Comparison of ENCODE assay signal across 8 cellular contexts in genomic region chr17:17784599-17785264, GRCh38. TPM values are rescaled to one million over a fixed set of nuclear protein-coding genes. Genes with fewer than 3 reads are reported as not detected.
DNase-seq lines count a peak whose midpoint lies in the region; ATAC-seq and TF ChIP-seq lines count a peak whose summit lies in the region.

No MANE protein-coding gene starts in this region.

- H3K36me3 Mint-ChIP-seq in stimulated activated naive CD8-positive, alpha-beta T cell treated with anti-CD3 and anti-CD28 coated beads, Interleukin-15, Interleukin-2, amounts not matched to agents 100 ng/mL and 50 ng/mL, for 24 hours (ENCODE audit: low read depth) = no peaks in the 10 kb centered on the region

- DNase-seq in activated CD8-positive, alpha-beta memory T cell treated with anti-CD3 and anti-CD28 coated beads for 24 hours = peak; percentile 68
- DNase-seq in activated CD8-positive, alpha-beta memory T cell treated with anti-CD3 and anti-CD28 coated beads, Interleukin-2, amount 50 U/mL, for 48 hours = no peak
- DNase-seq in SK-N-MC (ENCODE audit: low read depth, low spot score) = no peak
- no peak for DNase-seq in foreskin keratinocyte
- DNase-seq in EL = no peak
- DNase-seq in NCI-H446 treated with DMSO at 0.1 percent for 48 hours (lab: John Stamatoyannopoulos, UW) = no peak

- no peaks in the 10 kb centered on the region for H3K36me3 ChIP-seq in SK-N-MC (ENCODE audit: insufficient read depth, low read length)

- H3K9ac ChIP-seq in SK-N-MC (ENCODE audit: insufficient read length) = no peak overlapping the region

- H3K27ac Mint-ChIP-seq in stimulated activated naive CD8-positive, alpha-beta T cell treated with anti-CD3 and anti-CD28 coated beads, Interleukin-15, Interleukin-2, amounts not matched to agents 100 ng/mL and 50 ng/mL, for 24 hours = no peak overlapping the region

- H3K27me3 ChIP-seq in foreskin keratinocyte = no peaks in the 10 kb centered on the region

- peak; percentile 18 for ATAC-seq in foreskin keratinocyte
- no peak for ATAC-seq in GM18498 (IDR thresholded peaks at IDR 0.05; ENCODE audit: unreplicated experiment)

- TF ChIP-seq CTCF in foreskin keratinocyte (conservative IDR thresholded peaks at IDR 0.05) = peak; percentile 29

- no peaks in the 10 kb centered on the region for H3K9me3 ChIP-seq in SK-N-MC (ENCODE audit: low read depth, low read length)

- H3K4me1 Mint-ChIP-seq in stimulated activated naive CD8-positive, alpha-beta T cell treated with anti-CD3 and anti-CD28 coated beads, Interleukin-15, Interleukin-2, amounts not matched to agents 100 ng/mL and 50 ng/mL, for 24 hours (ENCODE audit: low read depth) = peaks cover 26% of the 10 kb centered on the region

- H3K4me3 Mint-ChIP-seq in stimulated activated naive CD8-positive, alpha-beta T cell treated with anti-CD3 and anti-CD28 coated beads, Interleukin-15, Interleukin-2, amounts not matched to agents 100 ng/mL and 50 ng/mL, for 24 hours = peak overlapping the region; percentile 68

- peaks cover 17% of the 10 kb centered on the region for H3K4me1 ChIP-seq in foreskin keratinocyte

- peaks cover 4% of the 10 kb centered on the region for H3K27me3 Mint-ChIP-seq in stimulated activated naive CD8-positive, alpha-beta T cell treated with anti-CD3 and anti-CD28 coated beads, Interleukin-15, Interleukin-2, amounts not matched to agents 100 ng/mL and 50 ng/mL, for 24 hours

- H3K9me3 Mint-ChIP-seq in stimulated activated naive CD8-positive, alpha-beta T cell treated with anti-CD3 and anti-CD28 coated beads, Interleukin-15, Interleukin-2, amounts not matched to agents 100 ng/mL and 50 ng/mL, for 24 hours = no peaks in the 10 kb centered on the region

- H3K4me3 ChIP-seq in SK-N-MC = peak overlapping the region; percentile 84

- no peak overlapping the region for H3K27ac ChIP-seq in SK-N-MC
- no peak overlapping the region for H3K27ac ChIP-seq in foreskin keratinocyte

RNA-seq across cellular contexts. Expression of gene SREBF1, which starts 52.1 kb away (rescaled TPM):
- 113 and 118 TPM in 2 replicates for total RNA-seq in foreskin keratinocyte
- 67.3 and 72.1 TPM in 2 replicates for polyA plus RNA-seq in foreskin keratinocyte
